Comparison of ENCODE assay signal across 8 cellular contexts in the genomic region with DNA sequence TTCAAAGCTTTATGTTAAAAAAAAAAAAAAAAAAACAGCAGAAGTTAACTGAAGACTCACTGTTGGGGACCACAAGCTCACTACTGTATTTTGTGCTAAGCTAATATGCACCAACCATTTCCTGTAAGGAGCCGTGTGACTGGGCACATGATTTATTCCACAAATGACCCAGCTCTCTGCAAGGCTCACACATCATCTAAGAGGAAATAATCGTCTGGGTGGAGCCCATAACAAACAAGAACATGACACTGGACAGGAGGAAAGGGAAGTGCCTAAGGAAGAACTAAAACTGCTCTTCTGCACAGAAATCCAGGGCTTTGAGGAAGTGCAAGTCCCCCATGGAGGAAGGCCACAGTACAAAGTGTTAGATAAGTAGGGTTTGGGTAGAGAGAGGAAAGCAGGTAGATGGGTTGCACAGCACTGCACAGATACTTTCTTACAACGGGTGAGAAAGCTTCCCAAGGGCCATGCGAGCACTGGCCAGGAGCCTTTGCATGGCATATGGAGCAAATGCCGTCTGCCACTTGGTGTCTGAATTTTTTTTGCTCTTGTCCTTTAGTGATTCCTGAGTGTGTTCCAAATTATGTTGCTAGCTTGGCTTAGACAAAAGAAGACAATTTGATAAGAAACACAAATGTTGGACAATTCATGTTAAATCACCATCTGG. TPM values are rescaled to one million over a fixed set of nuclear protein-coding genes. Genes with fewer than 3 reads are reported as not detected.
DNase-seq lines count a peak whose midpoint lies in the region; ATAC-seq and TF ChIP-seq lines count a peak whose summit lies in the region.

No MANE protein-coding gene starts in this region.

- H3K23ac ChIP-seq in IMR-90 (ENCODE audit: low read depth, low read length) = peak overlapping the region; percentile 77

- H3K36me3 ChIP-seq in IMR-90 (ENCODE audit: control insufficient read depth, insufficient read depth, low read length) (peaks cover 25% of the 10 kb centered on the region), esophagus squamous epithelium (peaks cover 0 to 41% (median 8%) of the 10 kb centered on the region in 3 donors), neutrophil (no peaks in the 10 kb centered on the region)

- no peak overlapping the region for H4K91ac ChIP-seq in IMR-90 (ENCODE audit: insufficient read depth, low read depth, low read length)

- H3K4me3 ChIP-seq in IMR-90 (ENCODE audit: insufficient read depth, low read depth, low read length) (no peak overlapping the region), esophagus squamous epithelium (peak overlapping the region in 3 of 4 donors; percentile 4 to 19 (median 9)), neutrophil (ENCODE audit: low read depth in 1 of 2, low read length in 1 of 2) (peak overlapping the region; percentile 17 to 40)

- no CpG with 5 or more reads among the region's 5 CpGs for WGBS in IMR-90 (ENCODE audit: extremely low coverage in 2 of 2, insufficient read length in 1 of 2), 2 experiments
- WGBS in esophagus squamous epithelium, 2 donors = 12 to 23% methylated on average over 5 of the region's 5 CpGs

- H3K79me1 ChIP-seq in IMR-90 (ENCODE audit: low read depth in 1 of 2, low read length in 2 of 2) = peaks cover 6 to 44% of the 10 kb centered on the region in 2 experiments; a peak in 3 of 4 replicates

- POLR2A ChIA-PET in IMR-90 (lab: Charles Lee; ENCODE audit: unreplicated experiment) = interaction anchor here (0.6 kb wide), 1 partner anchor 699 kb away, joined by 7 read pairs; no protein-coding TSS in a partner anchor

- peak overlapping the region; percentile 75 for H3K4me3 Mint-ChIP-seq in T-helper 1 cell treated with Interleukin-12 subunit alpha and Interleukin-12 subunit beta and Interleukin-4 antibody, amounts not matched to agents 30 μg/mL and 1 μg/mL, for 36 hours

- H3K18ac ChIP-seq in IMR-90 (ENCODE audit: low read depth, low read length) = 0 out of 2 replicates have a peak overlapping the region, but pooled peaks have one; percentile 33

- no peaks in the 10 kb centered on the region for H3K9me3 Mint-ChIP-seq in T-helper 1 cell treated with Interleukin-12 subunit alpha and Interleukin-12 subunit beta and Interleukin-4 antibody, amounts not matched to agents 30 μg/mL and 1 μg/mL, for 36 hours

- peaks cover 92% of the 10 kb centered on the region for H4K20me1 ChIP-seq in IMR-90 (ENCODE audit: insufficient read depth, low read length)

- BruUV-seq in IMR-90 (replicated peaks; lab: Mats Ljungman, UMichigan) = no TSS peak

- H3K4me1 ChIP-seq in IMR-90 (ENCODE audit: control insufficient read depth, insufficient read depth, low read length) (peaks cover 32% of the 10 kb centered on the region), esophagus squamous epithelium (peaks cover 48 to 100% (median 75%) of the 10 kb centered on the region in 3 donors), neutrophil (ENCODE audit: control insufficient read depth in 1 of 2, insufficient read depth in 1 of 2, low read depth in 1 of 2, low read length in 1 of 2) (peaks cover 53 to 54% of the 10 kb centered on the region in 2 experiments)

- H3K27ac ChIP-seq in IMR-90 (ENCODE audit: insufficient read depth, low read length) = peak overlapping the region; percentile 82
- H3K27ac ChIP-seq in esophagus squamous epithelium = peak overlapping the region; percentile 72 to 89 (median 87)
- H3K27ac ChIP-seq in neutrophil = peak overlapping the region; percentile 94

- H2AFZ ChIP-seq in IMR-90 (replicated peaks; ENCODE audit: low read length, poor library complexity) = peak overlapping the region; percentile 23

- no peak overlapping the region for H3K9ac ChIP-seq in IMR-90 (ENCODE audit: low read depth, low read length)

- dilution Hi-C loops in IMR-90 (cut with HindIII; ENCODE audit: low sequenced_read_pairs, unreplicated experiment) = no loop called here

- ATAC-seq in GM19455 (IDR thresholded peaks at IDR 0.05; ENCODE audit: unreplicated experiment) (peak; percentile 46), IMR-90 (ENCODE audit: low read depth) (no peak)

- peak overlapping the region; percentile 22; the same call in 1 of the 2 replicates for H2AK5ac ChIP-seq in IMR-90 (ENCODE audit: low read depth, low read length)

- H2BK15ac ChIP-seq in IMR-90 (ENCODE audit: low read depth, low read length) = no peak overlapping the region

- H4K5ac ChIP-seq in IMR-90 (ENCODE audit: low read depth, low read length) = no peak overlapping the region

- no peak overlapping the region for H2BK120ac ChIP-seq in IMR-90 (ENCODE audit: low read depth, low read length)

- intact Hi-C loops in IMR-90 (cut with micrococcal nuclease) (loop anchor here (5.0 kb wide), 1 partner anchor 92 kb away; no protein-coding TSS in a partner anchor), esophagus squamous epithelium (cut with DNase I) (no loop called here)

- peak; percentile 47 for DNase-seq in CMK (ENCODE audit: low read depth)
- DNase-seq in IMR-90 = peak; percentile 49
- DNase-seq in esophagus squamous epithelium (lab: John Stamatoyannopoulos, UW) = peak; percentile 27
- DNase-seq in GM19240 (ENCODE audit: insufficient read length, low spot score) = no peak
- DNase-seq in activated gamma-delta T cell treated with Interleukin-2 at 50 U/mL for 16 hours = no peak

- H2BK20ac ChIP-seq in IMR-90 (ENCODE audit: low read depth, low read length) = peak overlapping the region; percentile 16; the same call in 1 of the 2 replicates

- CTCF ChIA-PET in IMR-90 (lab: Yijun Ruan, JAX) = interaction anchor here (1.6 kb wide), 1 partner anchor 75 kb away, joined by 4 read pairs; no protein-coding TSS in a partner anchor

- no peak overlapping the region for H3K56ac ChIP-seq in IMR-90 (ENCODE audit: extremely low read depth, insufficient read depth, low read length)

- peak overlapping the region; percentile 87 for H3K27ac Mint-ChIP-seq in T-helper 1 cell treated with Interleukin-12 subunit alpha and Interleukin-12 subunit beta and Interleukin-4 antibody, amounts not matched to agents 30 μg/mL and 1 μg/mL, for 36 hours

- TF ChIP-seq POLR2A in IMR-90 (IDR thresholded peaks at IDR 0.05; ENCODE audit: low read depth, low read length) (no peak), esophagus squamous epithelium (IDR thresholded peaks at IDR 0.05) (peak in 2 of 4 donors; percentile 22)

- in situ Hi-C loops in IMR-90 (cut with MboI; ENCODE audit: low sequenced_read_pairs) = no loop called here

- H3K36me3 Mint-ChIP-seq in T-helper 1 cell treated with Interleukin-12 subunit alpha and Interleukin-12 subunit beta and Interleukin-4 antibody, amounts not matched to agents 30 μg/mL and 1 μg/mL, for 36 hours (ENCODE audit: low read depth) = peaks cover 16% of the 10 kb centered on the region

- TF ChIP-seq CTCF in IMR-90 (conservative IDR thresholded peaks at IDR 0.05; ENCODE audit: low read depth, low read length) = no peak
- TF ChIP-seq CTCF in esophagus squamous epithelium (IDR thresholded peaks at IDR 0.05) = no peak
- TF ChIP-seq CTCF in neutrophil (IDR thresholded peaks at IDR 0.05) = peak; percentile 43

- TF ChIP-seq RAD21 in IMR-90 (IDR thresholded peaks at IDR 0.05; ENCODE audit: low read length) = no peak

- H3K4me1 Mint-ChIP-seq in T-helper 1 cell treated with Interleukin-12 subunit alpha and Interleukin-12 subunit beta and Interleukin-4 antibody, amounts not matched to agents 30 μg/mL and 1 μg/mL, for 36 hours (ENCODE audit: low read depth) = peaks cover 61% of the 10 kb centered on the region

- no peaks in the 10 kb centered on the region for H3K27me3 Mint-ChIP-seq in T-helper 1 cell treated with Interleukin-12 subunit alpha and Interleukin-12 subunit beta and Interleukin-4 antibody, amounts not matched to agents 30 μg/mL and 1 μg/mL, for 36 hours (ENCODE audit: low read depth)

- H2AK9ac ChIP-seq in IMR-90 (replicated peaks; ENCODE audit: low read depth, low read length, poor library complexity) = no peak overlapping the region

- peak overlapping the region; percentile 21; the same call in 1 of the 2 replicates for H3K4me2 ChIP-seq in IMR-90 (ENCODE audit: low read depth, low read length)

- peaks cover 29% of the 10 kb centered on the region for H3K9me1 ChIP-seq in IMR-90 (ENCODE audit: insufficient read depth, low read length)

- H2BK5ac ChIP-seq in IMR-90 (ENCODE audit: low read depth, low read length, poor library complexity, severe bottlenecking) = peak overlapping the region; percentile 32

- H3K27me3 ChIP-seq in IMR-90 (ENCODE audit: control insufficient read depth, insufficient read depth, low read length) (no peaks in the 10 kb centered on the region), esophagus squamous epithelium (no peaks in the 10 kb centered on the region), neutrophil (no peaks in the 10 kb centered on the region)

- no peaks in the 10 kb centered on the region for H3K9me3 ChIP-seq in IMR-90 (ENCODE audit: control insufficient read depth, insufficient read depth, low read length)
- no peaks in the 10 kb centered on the region for H3K9me3 ChIP-seq in esophagus squamous epithelium
- no peaks in the 10 kb centered on the region for H3K9me3 ChIP-seq in neutrophil

- H3K4ac ChIP-seq in IMR-90 (ENCODE audit: low read depth, low read length) = peak overlapping the region; percentile 44; the same call in 1 of the 2 replicates

- H3K14ac ChIP-seq in IMR-90 (replicated peaks; ENCODE audit: low read depth, low read length) = peak overlapping the region; percentile 53; the same call in 1 of the 2 replicates

- peak overlapping the region in 1 of 2 experiments; percentile 26; a peak in 1 of 4 replicates for H4K8ac ChIP-seq in IMR-90 (ENCODE audit: low read depth in 2 of 2, low read length in 2 of 2)

TF ChIP-seq in IMR-90, 13 proteins besides CTCF, POLR2A, EP300 and RAD21:
- no peak for TF ChIP-seq FOS (IDR thresholded peaks at IDR 0.05; ENCODE audit: low read depth, low read length)
- TF ChIP-seq, protein P1, sequence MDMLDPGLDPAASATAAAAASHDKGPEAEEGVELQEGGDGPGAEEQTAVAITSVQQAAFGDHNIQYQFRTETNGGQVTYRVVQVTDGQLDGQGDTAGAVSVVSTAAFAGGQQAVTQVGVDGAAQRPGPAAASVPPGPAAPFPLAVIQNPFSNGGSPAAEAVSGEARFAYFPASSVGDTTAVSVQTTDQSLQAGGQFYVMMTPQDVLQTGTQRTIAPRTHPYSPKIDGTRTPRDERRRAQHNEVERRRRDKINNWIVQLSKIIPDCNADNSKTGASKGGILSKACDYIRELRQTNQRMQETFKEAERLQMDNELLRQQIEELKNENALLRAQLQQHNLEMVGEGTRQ (IDR thresholded peaks at IDR 0.05; ENCODE audit: low read depth, low read length) = peak; percentile 50; the same call in 1 of the 2 replicates

RNA-seq across cellular contexts. Expression of gene NFE2L2, which starts 24.5 kb away (rescaled TPM):
- total RNA-seq in IMR-90 (2012; rRNA removed) (72.8 and 83.5 TPM in 2 replicates), esophagus squamous epithelium (100 to 1,000 TPM; 147 to 315 (median 189) TPM)
- polyA plus RNA-seq in IMR-90 (2012; rRNA removed) = 64.7 and 72.7 TPM in 2 replicates
- polyA plus RNA-seq in IMR-90 (2012; cell fraction: cytosol; rRNA removed) = 24.4 and 31.1 TPM in 2 replicates
- polyA plus RNA-seq in IMR-90 (2012; cell fraction: nucleus; rRNA removed; ENCODE audit: low replicate concordance) = 12.9 and 91.4 TPM in 2 replicates

RNA-seq across cellular contexts. Expression of gene HNRNPA3, which starts 27.5 kb away (rescaled TPM):
- total RNA-seq in IMR-90 (2012; rRNA removed) = 18.6 and 35.6 TPM in 2 replicates
- polyA plus RNA-seq in IMR-90 (2012; rRNA removed) = 111 and 119 TPM in 2 replicates
- polyA plus RNA-seq in IMR-90 (2012; cell fraction: cytosol; rRNA removed) = 20.4 and 31.8 TPM in 2 replicates
- 9.3 and 76.5 TPM in 2 replicates for polyA plus RNA-seq in IMR-90 (2012; cell fraction: nucleus; rRNA removed; ENCODE audit: low replicate concordance)
- 10 to 100 TPM; 34.9 to 78.2 (median 61.6) TPM for total RNA-seq in esophagus squamous epithelium

Comparison
In these comparisons a context has a peak if more than half of its experiments do, and no peak if none do; other contexts are left out.
1. DNase-seq: peak in CMK (single experiment), IMR-90 (single experiment) and esophagus squamous epithelium (single experiment); none in GM19240 (single experiment) and activated gamma-delta T cell treated with Interleukin-2 at 50 U/mL for 16 hours (single experiment).
2. Peak in every context shown above with its lines, with median percentiles within 50 percentile points of each other: H3K27ac ChIP-seq.